31 cellular contexts compared by ENCODE assay signal in genomic region chr9:18452276-18452675, GRCh38. TPM values are rescaled to one million over a fixed set of nuclear protein-coding genes. Genes with fewer than 3 reads are reported as not detected.
"Had no signal": no experiment of that assay in that cellular context is flagged by ENCODE, and none has a peak within 500 bp of the region (broad histone marks: within the 10 kb centered on the region; RNA-seq: fewer than 3 reads in every experiment).

No MANE protein-coding gene starts in this region.

- H3K4me3 ChIP-seq: ovary, sigmoid colon, smooth muscle cell, stomach, thyroid gland, upper lobe of left lung had no signal

- FAIRE-seq: frontal cortex, islet of Langerhans had no signal

- H3K27me3 ChIP-seq: ovary, sigmoid colon, stomach, thyroid gland, upper lobe of left lung had no signal

- DNase-seq: activated CD4-positive, alpha-beta memory T cell treated with anti-CD3 and anti-CD28 coated beads for 36 hours; activated CD4-positive, alpha-beta T cell treated with anti-CD3 and anti-CD28 coated beads, Interleukin-2, amount 10 ng/mL, durations not matched to agents 24 days and 14 days; activated CD4-positive, CD25-positive, alpha-beta regulatory T cell treated with anti-CD3 and anti-CD28 coated beads, Interleukin-2, amount 50 U/mL, for 72 hours; activated CD8-positive, alpha-beta memory T cell treated with anti-CD3 and anti-CD28 coated beads, Interleukin-2, amount 50 U/mL, for 4 hours; activated effector memory CD4-positive, alpha-beta T cell treated with anti-CD3 and anti-CD28 coated beads, Interleukin-2, amount 50 U/mL, for 16 hours; activated naive CD4-positive, alpha-beta T cell treated with anti-CD3 and anti-CD28 coated beads, Interleukin-2, amount 50 U/mL, for 16 hours; activated T-cell treated with anti-CD3 and anti-CD28 coated beads, Interleukin-2, amount 50 U/mL, for 1 hour; amygdala; caudate nucleus; cortex of kidney; effector memory CD8-positive, alpha-beta T cell; erythroblast; left ventricle myocardium superior; naive thymus-derived CD4-positive, alpha-beta T cell; ovary; retina; sigmoid colon; stimulated activated CD4-positive, alpha-beta T cell treated with anti-CD3 and anti-CD28 coated beads, Interleukin-15, amount 100 ng/mL, for 24 hours; stimulated activated CD4-positive, alpha-beta T cell treated with anti-CD3 and anti-CD28 coated beads, Interleukin-2, amount 100 ng/mL, for 24 hours; stimulated activated naive B cell treated with anti-CD40 and anti-IgM and Interleukin-4, amounts not matched to agents 10 μg/mL and 1 μg/mL and 100 μg/mL, for 72 hours; stomach; T-helper 2 cell; thyroid gland; upper lobe of left lung had no signal

- H3K27me3 Mint-ChIP-seq: activated CD4-positive, alpha-beta memory T cell treated with anti-CD3 and anti-CD28 coated beads for 36 hours; activated CD4-positive, alpha-beta T cell treated with anti-CD3 and anti-CD28 coated beads, Interleukin-2, amount 10 ng/mL, durations not matched to agents 24 days and 14 days; effector memory CD8-positive, alpha-beta T cell; progenitor cell of endocrine pancreas; stimulated activated naive B cell treated with anti-CD40 and anti-IgM and Interleukin-4, amounts not matched to agents 10 μg/mL and 1 μg/mL and 100 μg/mL, for 72 hours had no signal

- H3K4me1 Mint-ChIP-seq: activated CD4-positive, alpha-beta T cell treated with anti-CD3 and anti-CD28 coated beads, Interleukin-2, amount 10 ng/mL, durations not matched to agents 24 days and 14 days; naive thymus-derived CD4-positive, alpha-beta T cell; stimulated activated naive B cell treated with anti-CD40 and anti-IgM and Interleukin-4, amounts not matched to agents 10 μg/mL and 1 μg/mL and 100 μg/mL, for 72 hours had no signal

- H3K9me3 ChIP-seq: ovary, sigmoid colon, stomach, thyroid gland, upper lobe of left lung had no signal

- ATAC-seq: effector memory CD8-positive, alpha-beta T cell; left ventricle myocardium superior; naive thymus-derived CD4-positive, alpha-beta T cell; stimulated activated naive B cell treated with anti-CD40 and anti-IgM and Interleukin-4, amounts not matched to agents 10 μg/mL and 1 μg/mL and 100 μg/mL, for 72 hours had no signal

- H3K27ac ChIP-seq: ovary, stomach, thyroid gland, upper lobe of left lung had no signal

- H3K36me3 Mint-ChIP-seq: activated CD4-positive, alpha-beta memory T cell treated with anti-CD3 and anti-CD28 coated beads for 36 hours; mesothelial cell of epicardium; naive thymus-derived CD4-positive, alpha-beta T cell; stimulated activated naive B cell treated with anti-CD40 and anti-IgM and Interleukin-4, amounts not matched to agents 10 μg/mL and 1 μg/mL and 100 μg/mL, for 72 hours had no signal

- H3K4me3 Mint-ChIP-seq: activated CD4-positive, alpha-beta memory T cell treated with anti-CD3 and anti-CD28 coated beads for 36 hours; activated CD4-positive, alpha-beta T cell treated with anti-CD3 and anti-CD28 coated beads, Interleukin-2, amount 10 ng/mL, durations not matched to agents 24 days and 14 days; activated T-helper 1 cell treated with anti-CD3 and anti-CD28 coated beads, Interleukin-12 subunit alpha, Interleukin-12 subunit beta, Interleukin-2, Interleukin-4 antibody, amounts not matched to agents 30 ng/mL and 10 ng/mL and 1 ng/mL, durations not matched to agents 14 hours and 24 hours and 36 hours; effector memory CD8-positive, alpha-beta T cell; mesothelial cell of epicardium; naive thymus-derived CD4-positive, alpha-beta T cell; stimulated activated naive B cell treated with anti-CD40 and anti-IgM and Interleukin-4, amounts not matched to agents 10 μg/mL and 1 μg/mL and 100 μg/mL, for 72 hours had no signal

- H3K27ac Mint-ChIP-seq: activated CD4-positive, alpha-beta memory T cell treated with anti-CD3 and anti-CD28 coated beads for 36 hours; activated CD4-positive, alpha-beta T cell treated with anti-CD3 and anti-CD28 coated beads, Interleukin-2, amount 10 ng/mL, durations not matched to agents 24 days and 14 days; activated T-helper 1 cell treated with anti-CD3 and anti-CD28 coated beads, Interleukin-12 subunit alpha, Interleukin-12 subunit beta, Interleukin-2, Interleukin-4 antibody, amounts not matched to agents 30 ng/mL and 10 ng/mL and 1 ng/mL, durations not matched to agents 14 hours and 24 hours and 36 hours; effector memory CD8-positive, alpha-beta T cell; mesothelial cell of epicardium; naive thymus-derived CD4-positive, alpha-beta T cell; progenitor cell of endocrine pancreas; stimulated activated naive B cell treated with anti-CD40 and anti-IgM and Interleukin-4, amounts not matched to agents 10 μg/mL and 1 μg/mL and 100 μg/mL, for 72 hours had no signal

- H3K36me3 ChIP-seq: ovary, sigmoid colon, stomach, thyroid gland, upper lobe of left lung had no signal

- H3K9me3 Mint-ChIP-seq: activated CD4-positive, alpha-beta memory T cell treated with anti-CD3 and anti-CD28 coated beads for 36 hours; activated CD4-positive, alpha-beta T cell treated with anti-CD3 and anti-CD28 coated beads, Interleukin-2, amount 10 ng/mL, durations not matched to agents 24 days and 14 days; activated T-helper 1 cell treated with anti-CD3 and anti-CD28 coated beads, Interleukin-12 subunit alpha, Interleukin-12 subunit beta, Interleukin-2, Interleukin-4 antibody, amounts not matched to agents 30 ng/mL and 10 ng/mL and 1 ng/mL, durations not matched to agents 14 hours and 24 hours and 36 hours; stimulated activated naive B cell treated with anti-CD40 and anti-IgM and Interleukin-4, amounts not matched to agents 10 μg/mL and 1 μg/mL and 100 μg/mL, for 72 hours had no signal

- H3K4me1 ChIP-seq: thyroid gland had no signal

RNA-seq across cellular contexts. Expression of gene ADAMTSL1, which starts 21.7 kb away (rescaled TPM):
- total RNA-seq: activated CD4-positive, alpha-beta memory T cell treated with anti-CD3 and anti-CD28 coated beads for 36 hours; activated CD4-positive, alpha-beta T cell treated with anti-CD3 and anti-CD28 coated beads, Interleukin-2, amount 10 ng/mL, durations not matched to agents 24 days and 14 days; activated CD8-positive, alpha-beta memory T cell treated with anti-CD3 and anti-CD28 coated beads for 36 hours; activated T-helper 1 cell treated with anti-CD3 and anti-CD28 coated beads, Interleukin-12 subunit alpha, Interleukin-12 subunit beta, Interleukin-2, Interleukin-4 antibody, amounts not matched to agents 30 ng/mL and 10 ng/mL and 1 ng/mL, durations not matched to agents 14 hours and 24 hours and 36 hours; naive thymus-derived CD4-positive, alpha-beta T cell had no signal
- polyA plus RNA-seq: naive thymus-derived CD4-positive, alpha-beta T cell had no signal
